In genomic region chr6:69994251-69994650, GRCh38 we compare ENCODE assay signal across 14 cellular contexts.
"Had no signal": no experiment of that assay in that cellular context is flagged by ENCODE, and none has a peak within 500 bp of the region (broad histone marks: within the 10 kb centered on the region; RNA-seq: fewer than 3 reads in every experiment).

No MANE protein-coding gene starts in this region.

- ATAC-seq: activated CD4-positive, CD25-positive, alpha-beta regulatory T cell treated with anti-CD3 and anti-CD28 coated beads, Interleukin-2, amount 50 U/mL, for 24 hours; activated T-cell treated with anti-CD3 and anti-CD28 coated beads, Interleukin-2, amount 50 U/mL, for 4 hours; heart right ventricle; naive thymus-derived CD4-positive, alpha-beta T cell; stimulated activated effector memory CD8-positive, alpha-beta T cell treated with anti-CD3 and anti-CD28 coated beads, Interleukin-12 subunit alpha, Interleukin-12 subunit beta, amount 100 ng/mL, for 72 hours had no signal

- H3K36me3 ChIP-seq: colonic mucosa, heart right ventricle, right atrium auricular region, transverse colon had no signal

- H3K9me3 ChIP-seq: colonic mucosa, right atrium auricular region, transverse colon had no signal

- DNase-seq: activated CD4-positive, alpha-beta T cell treated with anti-CD3 and anti-CD28 coated beads, Interleukin-2, amount 50 U/mL, for 4 hours; activated gamma-delta T cell; activated naive CD8-positive, alpha-beta T cell treated with anti-CD3 and anti-CD28 coated beads, Interleukin-2, amount 10 ng/mL, durations not matched to agents 7 days and 5 days; activated T-cell treated with anti-CD3 and anti-CD28 coated beads, Interleukin-2, amount 50 U/mL, for 4 hours; aorta; colonic mucosa; heart right ventricle; kidney; naive thymus-derived CD4-positive, alpha-beta T cell; small intestine; transverse colon had no signal

- H3K4me1 ChIP-seq: colonic mucosa, heart right ventricle, right atrium auricular region, transverse colon had no signal

- H3K27me3 ChIP-seq: colonic mucosa, heart right ventricle, right atrium auricular region, transverse colon had no signal

- H3K4me3 ChIP-seq: colonic mucosa, heart right ventricle, right atrium auricular region, transverse colon had no signal

- H3K27ac ChIP-seq: colonic mucosa, heart right ventricle, right atrium auricular region, transverse colon had no signal
